In genomic region chr3:52039426-52039825, GRCh38 we compare ENCODE assay signal across 17 cellular contexts. TPM values are rescaled to one million over a fixed set of nuclear protein-coding genes. Genes with fewer than 3 reads are reported as not detected.
DNase-seq lines count a peak whose midpoint lies in the region; ATAC-seq and TF ChIP-seq lines count a peak whose summit lies in the region.
"Had no signal": no experiment of that assay in that cellular context is flagged by ENCODE, and none has a peak within 500 bp of the region (broad histone marks: within the 10 kb centered on the region; RNA-seq: fewer than 3 reads in every experiment).

No MANE protein-coding gene starts in this region.

- no peaks in the 10 kb centered on the region for H3K27me3 ChIP-seq in lower lobe of right lung (ENCODE audit: low read depth)
- H3K27me3 ChIP-seq in smooth muscle cell (ENCODE audit: low read depth): no peaks in the 10 kb centered on the region
- H3K27me3 ChIP-seq: neutrophil, tibial artery had no signal

- intact Hi-C loops in lower lobe of right lung (cut with DNase I): no loop called here

- peak overlapping the region; percentile 100 for H3K27ac ChIP-seq in cingulate gyrus (ENCODE audit: low read depth, low read length)
- H3K27ac ChIP-seq in lower lobe of right lung: peak overlapping the region; percentile 80
- H3K27ac ChIP-seq in substantia nigra (ENCODE audit: low read depth, low read length, poor library complexity, severe bottlenecking): peak overlapping the region; percentile 100
- no peak overlapping the region for H3K27ac ChIP-seq in smooth muscle cell (ENCODE audit: low read depth)
- H3K27ac ChIP-seq: neutrophil, tibial artery had no signal

- TF ChIP-seq CTCF in lower lobe of right lung (IDR thresholded peaks at IDR 0.05) (no peak), smooth muscle cell (IDR thresholded peaks at IDR 0.05; ENCODE audit: borderline replicate concordance, insufficient read depth, poor library complexity, severe bottlenecking) (no peak)

- ATAC-seq in lower lobe of right lung: no peak
- ATAC-seq: T-helper 17 cell, WTC11 had no signal

- H3K9ac ChIP-seq in smooth muscle cell (ENCODE audit: low read depth): no peak overlapping the region

- no peaks in the 10 kb centered on the region for H3F3A ChIP-seq in smooth muscle cell (ENCODE audit: low read depth)

- no peaks in the 10 kb centered on the region for H3K79me2 ChIP-seq in smooth muscle cell (ENCODE audit: low read depth)

- no peaks in the 10 kb centered on the region for H3K36me3 ChIP-seq in lower lobe of right lung
- H3K36me3 ChIP-seq in smooth muscle cell (ENCODE audit: low read depth): no peaks in the 10 kb centered on the region
- H3K36me3 ChIP-seq: neutrophil, tibial artery had no signal

- H3K4me3 ChIP-seq in lower lobe of right lung: no peak overlapping the region
- no peak overlapping the region for H3K4me3 ChIP-seq in smooth muscle cell
- H3K4me3 ChIP-seq: tibial artery had no signal

- DNase-seq in SK-MEL-5 (ENCODE audit: low read depth, low spot score) (peak; percentile 49), lower lobe of right lung (no peak), substantia nigra (lab: John Stamatoyannopoulos, UW) (peak in 23 of 49 donors; percentile 26 to 97 (median 66)), GOT3 (lab: John Stamatoyannopoulos, UW) (no peak), smooth muscle cell (lab: John Stamatoyannopoulos, UW; ENCODE audit: unreplicated experiment) (no peak)
- DNase-seq in effector CD8-positive, alpha-beta T cell (lab: John Stamatoyannopoulos, UW): no peak
- no peak for DNase-seq in stimulated activated CD8-positive, alpha-beta memory T cell treated with anti-CD3 and anti-CD28 coated beads, Interleukin-4, amount 100 ng/mL, for 48 hours
- DNase-seq: activated CD8-positive, alpha-beta memory T cell treated with anti-CD3 and anti-CD28 coated beads for 24 hours; cerebellar nuclear complex; NCI-H1694; NK-92 treated with Interleukin-12 subunit alpha and Interleukin-12 subunit beta, amount 100 ng/mL, for 24 hours; stimulated activated CD4-positive, alpha-beta T cell treated with anti-CD3 and anti-CD28 coated beads, Interleukin-4, amount 100 ng/mL, for 1 hour; T-helper 17 cell had no signal

- WGBS in smooth muscle cell (ENCODE audit: low lambda C conversion rate): 97% methylated on average over 4 of the region's 4 CpGs

- no peaks in the 10 kb centered on the region for H4K20me1 ChIP-seq in smooth muscle cell (ENCODE audit: low read depth)

- in situ Hi-C loops in SK-MEL-5 (cut with HindIII; ENCODE audit: low pct_unique_long_range_greater_than_20kb, low sequenced_read_pairs): no loop called here

- peaks cover 35% of the 10 kb centered on the region for H3K4me1 ChIP-seq in lower lobe of right lung
- no peaks in the 10 kb centered on the region for H3K4me1 ChIP-seq in smooth muscle cell (ENCODE audit: low read depth)

- H3K9me3 ChIP-seq in lower lobe of right lung: no peaks in the 10 kb centered on the region
- H3K9me3 ChIP-seq in smooth muscle cell (replicated peaks; ENCODE audit: low read depth): no peaks in the 10 kb centered on the region
- H3K9me3 ChIP-seq: neutrophil, tibial artery had no signal

- no peak overlapping the region for H3K4me2 ChIP-seq in smooth muscle cell

- no peak overlapping the region for H2AFZ ChIP-seq in smooth muscle cell (ENCODE audit: low read depth)

RNA-seq across cellular contexts. Expression of gene DUSP7, which starts 16.9 kb away (rescaled TPM):
- 11.9 and 12.6 TPM in 2 replicates for total RNA-seq in SK-MEL-5 (2014; rRNA removed; shearing (Covaris generic))
- polyA plus RNA-seq in SK-MEL-5 (2015; cell fraction: cytosol; rRNA removed): 23.2 and 29.6 TPM in 2 replicates
- polyA plus RNA-seq in SK-MEL-5 (2015; cell fraction: nucleus; rRNA removed): 11.9 and 12.2 TPM in 2 replicates
- total RNA-seq in lower lobe of right lung (28.8 TPM), smooth muscle cell (25.0 and 26.8 TPM in 2 replicates)
- polyA plus RNA-seq in smooth muscle cell: 12.4 and 13.3 TPM in 2 replicates

RNA-seq across cellular contexts. Expression of gene RPL29, which starts 43.7 kb away (rescaled TPM):
- total RNA-seq in SK-MEL-5 (2014; rRNA removed; shearing (Covaris generic)): 2,678 and 2,698 TPM in 2 replicates
- polyA plus RNA-seq in SK-MEL-5 (2015; cell fraction: cytosol; rRNA removed): 1,624 and 1,821 TPM in 2 replicates
- polyA plus RNA-seq in SK-MEL-5 (2015; cell fraction: nucleus; rRNA removed): 608 and 662 TPM in 2 replicates
- 765 TPM for total RNA-seq in lower lobe of right lung
- total RNA-seq in smooth muscle cell: 1,004 and 1,042 TPM in 2 replicates
- polyA plus RNA-seq in smooth muscle cell: 708 and 743 TPM in 2 replicates

RNA-seq across cellular contexts. Expression of gene ACY1, which starts 56.1 kb away (rescaled TPM):
- 137 and 180 TPM in 2 replicates for total RNA-seq in SK-MEL-5 (2014; rRNA removed; shearing (Covaris generic))
- 146 and 177 TPM in 2 replicates for polyA plus RNA-seq in SK-MEL-5 (2015; cell fraction: cytosol; rRNA removed)
- polyA plus RNA-seq in SK-MEL-5 (2015; cell fraction: nucleus; rRNA removed): 216 and 314 TPM in 2 replicates
- total RNA-seq in lower lobe of right lung (20.6 TPM), smooth muscle cell (39.6 and 43.0 TPM in 2 replicates)
- 33.8 and 38.4 TPM in 2 replicates for polyA plus RNA-seq in smooth muscle cell
